In genomic region chr11:22471405-22471804, GRCh38 we compare ENCODE assay signal across 21 cellular contexts.
DNase-seq lines count a peak whose midpoint lies in the region; ATAC-seq and TF ChIP-seq lines count a peak whose summit lies in the region.
"Had no signal": no experiment of that assay in that cellular context is flagged by ENCODE, and none has a peak within 500 bp of the region (broad histone marks: within the 10 kb centered on the region; RNA-seq: fewer than 3 reads in every experiment).

No MANE protein-coding gene starts in this region.

- peak overlapping the region; percentile 44; the same call in 1 of the 2 replicates for H2AFZ ChIP-seq in GM23338
- H2AFZ ChIP-seq: PC-9 had no signal

- POLR2A ChIA-PET in activated CD8-positive, alpha-beta T cell treated with anti-CD3 and anti-CD28 coated beads for 36 hours (lab: Charles Lee): no interaction called here

- no peaks in the 10 kb centered on the region for H3K9me2 ChIP-seq in GM23338 (ENCODE audit: insufficient read depth)

- H3K4me1 ChIP-seq in GM23338 (ENCODE audit: insufficient read depth): no peaks in the 10 kb centered on the region
- H3K4me1 ChIP-seq in tibial nerve: no peaks in the 10 kb centered on the region
- H3K4me1 ChIP-seq: A549, BE2C had no signal

- no peak overlapping the region for H3K4me2 ChIP-seq in GM23338
- H3K4me2 ChIP-seq: A549, PC-9 had no signal

- H3K36me3 Mint-ChIP-seq in GM23338 (ENCODE audit: low read depth) (no peaks in the 10 kb centered on the region), nephron progenitor cell (ENCODE audit: low read depth) (no peaks in the 10 kb centered on the region)
- no peaks in the 10 kb centered on the region for H3K36me3 Mint-ChIP-seq in activated CD8-positive, alpha-beta T cell treated with anti-CD3 and anti-CD28 coated beads for 36 hours (ENCODE audit: low read depth)

- TF ChIP-seq POLR2A in GM18505 (IDR thresholded peaks at IDR 0.05; ENCODE audit: borderline replicate concordance, extremely low read depth, insufficient read depth, insufficient read length): no peak
- no peak for TF ChIP-seq POLR2A in tibial nerve (IDR thresholded peaks at IDR 0.05)

- H3K79me2 ChIP-seq in GM23338 (replicated peaks; ENCODE audit: insufficient read depth): no peaks in the 10 kb centered on the region

- CTCF ChIA-PET in activated CD8-positive, alpha-beta T cell treated with anti-CD3 and anti-CD28 coated beads for 36 hours (lab: Charles Lee): no interaction called here

- TF ChIP-seq EP300 in tibial nerve (IDR thresholded peaks at IDR 0.05): no peak

- no peak for TF ChIP-seq CTCF in GM23338 (conservative IDR thresholded peaks at IDR 0.05; ENCODE audit: low read depth in 2 of 2)
- TF ChIP-seq CTCF in nephron progenitor cell (IDR thresholded peaks at IDR 0.05): no peak
- TF ChIP-seq CTCF in tibial nerve (IDR thresholded peaks at IDR 0.05): no peak
- TF ChIP-seq CTCF in activated CD8-positive, alpha-beta T cell treated with anti-CD3 and anti-CD28 coated beads for 36 hours (IDR thresholded peaks at IDR 0.05): no peak

- no peaks in the 10 kb centered on the region for H3K9me3 Mint-ChIP-seq in GM23338
- H3K9me3 Mint-ChIP-seq in nephron progenitor cell: no peaks in the 10 kb centered on the region
- no peaks in the 10 kb centered on the region for H3K9me3 Mint-ChIP-seq in activated CD8-positive, alpha-beta T cell treated with anti-CD3 and anti-CD28 coated beads for 36 hours

- no peak for DNase-seq in GM23338 (ENCODE audit: low spot score)
- DNase-seq in NCI-H1694 (lab: John Stamatoyannopoulos, UW): peak; percentile 64
- peak; percentile 17 for DNase-seq in SK-N-DZ (ENCODE audit: low spot score)
- peak; percentile 21 for DNase-seq in nephron progenitor cell
- DNase-seq in tibial nerve (ENCODE audit: low spot score in 2 of 2): no peak
- no peak for DNase-seq in activated CD8-positive, alpha-beta T cell treated with anti-CD3 and anti-CD28 coated beads for 36 hours
- DNase-seq: BE2C, DMS53, EL, GF-D8, Kasumi-1, NCI-H187, NCI-H526 treated with DMSO at 0.1 percent for 48 hours, PC-9, RPMI8226, SHP77, SW 1271, T-helper 17 cell had no signal

- H3K36me3 ChIP-seq in GM23338 (ENCODE audit: insufficient read depth) (no peaks in the 10 kb centered on the region), tibial nerve (no peaks in the 10 kb centered on the region)
- H3K36me3 ChIP-seq: BE2C had no signal

- no peak overlapping the region for H3K4me3 Mint-ChIP-seq in GM23338
- H3K4me3 Mint-ChIP-seq in nephron progenitor cell: no peak overlapping the region
- H3K4me3 Mint-ChIP-seq in activated CD8-positive, alpha-beta T cell treated with anti-CD3 and anti-CD28 coated beads for 36 hours: no peak overlapping the region
- H3K4me3 Mint-ChIP-seq: T-helper 17 cell had no signal

- intact Hi-C loops in activated CD8-positive, alpha-beta T cell treated with anti-CD3 and anti-CD28 coated beads for 36 hours (cut with micrococcal nuclease): no loop called here

- no peak overlapping the region for H3K4me3 ChIP-seq in GM23338
- H3K4me3 ChIP-seq in tibial nerve: no peak overlapping the region
- H3K4me3 ChIP-seq: A549, PC-9, SK-N-MC had no signal

- H3K9me3 ChIP-seq in tibial nerve: no peaks in the 10 kb centered on the region
- H3K9me3 ChIP-seq: A549, BE2C had no signal

- H3K27me3 ChIP-seq in GM23338 (ENCODE audit: insufficient read depth): no peaks in the 10 kb centered on the region
- no peaks in the 10 kb centered on the region for H3K27me3 ChIP-seq in tibial nerve
- H3K27me3 ChIP-seq: BE2C had no signal

- no peaks in the 10 kb centered on the region for H3F3A ChIP-seq in GM23338 (replicated peaks; ENCODE audit: low read depth)

- H3K27ac ChIP-seq in GM23338 (ENCODE audit: low read depth): no peak overlapping the region
- H3K27ac ChIP-seq in tibial nerve: no peak overlapping the region
- H3K27ac ChIP-seq: A549, PC-9, SK-N-MC had no signal

- H3K4me1 Mint-ChIP-seq in GM23338 (no peaks in the 10 kb centered on the region; the same call in 2 of the 3 replicates), nephron progenitor cell (peaks cover 42% of the 10 kb centered on the region)
- no peaks in the 10 kb centered on the region for H3K4me1 Mint-ChIP-seq in activated CD8-positive, alpha-beta T cell treated with anti-CD3 and anti-CD28 coated beads for 36 hours (ENCODE audit: low read depth)
- H3K4me1 Mint-ChIP-seq: T-helper 17 cell had no signal

- H3K27ac Mint-ChIP-seq in GM23338: no peak overlapping the region
- peak overlapping the region; percentile 77 for H3K27ac Mint-ChIP-seq in nephron progenitor cell
- no peak overlapping the region for H3K27ac Mint-ChIP-seq in activated CD8-positive, alpha-beta T cell treated with anti-CD3 and anti-CD28 coated beads for 36 hours
- H3K27ac Mint-ChIP-seq: T-helper 17 cell had no signal

- WGBS in tibial nerve, 2 donors: 46 to 55% methylated on average over 3 of the region's 3 CpGs

- ATAC-seq in GM23338 (no peak), GM18505 (IDR thresholded peaks at IDR 0.05; ENCODE audit: unreplicated experiment) (no peak)
- no peak for ATAC-seq in activated CD8-positive, alpha-beta T cell treated with anti-CD3 and anti-CD28 coated beads for 36 hours
- ATAC-seq: A549, T-helper 17 cell had no signal

- no peaks in the 10 kb centered on the region for H3K27me3 Mint-ChIP-seq in GM23338 (ENCODE audit: insufficient read depth, low read depth, poor library complexity)
- peaks cover 16% of the 10 kb centered on the region for H3K27me3 Mint-ChIP-seq in nephron progenitor cell (ENCODE audit: low read depth, poor library complexity)
- peaks cover 15% of the 10 kb centered on the region for H3K27me3 Mint-ChIP-seq in activated CD8-positive, alpha-beta T cell treated with anti-CD3 and anti-CD28 coated beads for 36 hours

- H4K20me1 ChIP-seq in GM23338 (replicated peaks; ENCODE audit: insufficient read depth): no peaks in the 10 kb centered on the region

TF ChIP-seq in GM23338, 12 proteins besides CTCF, POLR2A, EP300 and RAD21 (continues in another document):
- TF ChIP-seq ZNF331 (CRISPR knock-in tag; IDR thresholded peaks at IDR 0.05; ENCODE audit: low read depth): no peak
- TF ChIP-seq ZNF462 (CRISPR knock-in tag; IDR thresholded peaks at IDR 0.05): no peak
- no peak for TF ChIP-seq STAT1 (IDR thresholded peaks at IDR 0.05; ENCODE audit: unreplicated experiment)
- no peak for TF ChIP-seq EZH2 (IDR thresholded peaks at IDR 0.05; ENCODE audit: low read depth, unreplicated experiment)
- TF ChIP-seq POLR2AphosphoS5 (IDR thresholded peaks at IDR 0.05; ENCODE audit: low read depth): no peak
- no peak for TF ChIP-seq EZH2phosphoT487 (IDR thresholded peaks at IDR 0.05; ENCODE audit: unreplicated experiment)

Comparison
In these comparisons a context has a peak if more than half of its experiments do, and no peak if none do; other contexts are left out.
1. DNase-seq: peak in NCI-H1694 (single experiment), SK-N-DZ (single experiment) and nephron progenitor cell (single experiment); none in GM23338 (single experiment), tibial nerve (0 of 2) and activated CD8-positive, alpha-beta T cell treated with anti-CD3 and anti-CD28 coated beads for 36 hours (single experiment).